1 cellular context compared by ENCODE assay signal in genomic region chr16:27287887-27288286, GRCh38.
TF ChIP-seq lines count a peak whose summit lies in the region.

No MANE protein-coding gene starts in this region.

TF ChIP-seq in HepG2, 621 proteins besides CTCF, POLR2A, EP300 and RAD21 (continued from another document):
- TF ChIP-seq ZNF790 (CRISPR knock-in tag; IDR thresholded peaks at IDR 0.05; ENCODE audit: borderline replicate concordance): no peak
- TF ChIP-seq, protein P1, sequence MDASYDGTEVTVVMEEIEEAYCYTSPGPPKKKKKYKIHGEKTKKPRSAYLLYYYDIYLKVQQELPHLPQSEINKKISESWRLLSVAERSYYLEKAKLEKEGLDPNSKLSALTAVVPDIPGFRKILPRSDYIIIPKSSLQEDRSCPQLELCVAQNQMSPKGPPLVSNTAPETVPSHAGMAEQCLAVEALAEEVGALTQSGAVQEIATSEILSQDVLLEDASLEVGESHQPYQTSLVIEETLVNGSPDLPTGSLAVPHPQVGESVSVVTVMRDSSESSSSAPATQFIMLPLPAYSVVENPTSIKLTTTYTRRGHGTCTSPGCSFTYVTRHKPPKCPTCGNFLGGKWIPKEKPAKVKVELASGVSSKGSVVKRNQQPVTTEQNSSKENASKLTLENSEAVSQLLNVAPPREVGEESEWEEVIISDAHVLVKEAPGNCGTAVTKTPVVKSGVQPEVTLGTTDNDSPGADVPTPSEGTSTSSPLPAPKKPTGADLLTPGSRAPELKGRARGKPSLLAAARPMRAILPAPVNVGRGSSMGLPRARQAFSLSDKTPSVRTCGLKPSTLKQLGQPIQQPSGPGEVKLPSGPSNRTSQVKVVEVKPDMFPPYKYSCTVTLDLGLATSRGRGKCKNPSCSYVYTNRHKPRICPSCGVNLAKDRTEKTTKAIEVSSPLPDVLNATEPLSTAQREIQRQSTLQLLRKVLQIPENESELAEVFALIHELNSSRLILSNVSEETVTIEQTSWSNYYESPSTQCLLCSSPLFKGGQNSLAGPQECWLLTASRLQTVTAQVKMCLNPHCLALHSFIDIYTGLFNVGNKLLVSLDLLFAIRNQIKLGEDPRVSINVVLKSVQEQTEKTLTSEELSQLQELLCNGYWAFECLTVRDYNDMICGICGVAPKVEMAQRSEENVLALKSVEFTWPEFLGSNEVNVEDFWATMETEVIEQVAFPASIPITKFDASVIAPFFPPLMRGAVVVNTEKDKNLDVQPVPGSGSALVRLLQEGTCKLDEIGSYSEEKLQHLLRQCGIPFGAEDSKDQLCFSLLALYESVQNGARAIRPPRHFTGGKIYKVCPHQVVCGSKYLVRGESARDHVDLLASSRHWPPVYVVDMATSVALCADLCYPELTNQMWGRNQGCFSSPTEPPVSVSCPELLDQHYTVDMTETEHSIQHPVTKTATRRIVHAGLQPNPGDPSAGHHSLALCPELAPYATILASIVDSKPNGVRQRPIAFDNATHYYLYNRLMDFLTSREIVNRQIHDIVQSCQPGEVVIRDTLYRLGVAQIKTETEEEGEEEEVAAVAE (CRISPR knock-in tag; IDR thresholded peaks at IDR 0.05; ENCODE audit: borderline replicate concordance): no peak
- no peak for TF ChIP-seq POLR2G (IDR thresholded peaks at IDR 0.05; ENCODE audit: low read depth, low read length)
- TF ChIP-seq ZBTB38 (CRISPR knock-in tag; IDR thresholded peaks at IDR 0.05): no peak
- TF ChIP-seq SNAI1 (CRISPR knock-in tag; IDR thresholded peaks at IDR 0.05; ENCODE audit: borderline replicate concordance): no peak
- TF ChIP-seq ZMAT3 (CRISPR knock-in tag; conservative IDR thresholded peaks at IDR 0.05): no peak
- no peak for TF ChIP-seq SP1 (IDR thresholded peaks at IDR 0.05)
- no peak for TF ChIP-seq SP1 (CRISPR knock-in tag; IDR thresholded peaks at IDR 0.05)
